Comparison of ENCODE assay signal across 36 cellular contexts in genomic region chr10:86976362-86977056, GRCh38. TPM values are rescaled to one million over a fixed set of nuclear protein-coding genes. Genes with fewer than 3 reads are reported as not detected.
"Had no signal": no experiment of that assay in that cellular context is flagged by ENCODE, and none has a peak within 500 bp of the region (broad histone marks: within the 10 kb centered on the region; RNA-seq: fewer than 3 reads in every experiment).

No MANE protein-coding gene starts in this region.

- FAIRE-seq: astrocyte, bronchial epithelial cell, colon had no signal

- DNase-seq: activated CD4-positive, alpha-beta memory T cell treated with anti-CD3 and anti-CD28 coated beads for 36 hours; activated CD4-positive, alpha-beta T cell treated with anti-CD3 and anti-CD28 coated beads for 36 hours; activated CD4-positive, alpha-beta T cell treated with anti-CD3 and anti-CD28 coated beads, Interleukin-2, amount 10 ng/mL, durations not matched to agents 24 days and 14 days; activated CD4-positive, CD25-positive, alpha-beta regulatory T cell; activated CD4-positive, CD25-positive, alpha-beta regulatory T cell treated with anti-CD3 and anti-CD28 coated beads, Interleukin-2, amount 50 U/mL, for 72 hours; activated CD8-positive, alpha-beta memory T cell treated with anti-CD3 and anti-CD28 coated beads, Interleukin-2, amount 10 ng/mL, durations not matched to agents 7 days and 5 days; activated CD8-positive, alpha-beta memory T cell treated with anti-CD3 and anti-CD28 coated beads, Interleukin-2, amount 50 U/mL, for 4 hours; activated CD8-positive, alpha-beta T cell treated with anti-CD3 and anti-CD28 coated beads, Interleukin-2, amount 10 ng/mL, durations not matched to agents 7 days and 5 days; activated gamma-delta T cell; activated naive CD4-positive, alpha-beta T cell; activated naive CD4-positive, alpha-beta T cell treated with anti-CD3 and anti-CD28 coated beads, Interleukin-2, amount 10 ng/mL, durations not matched to agents 7 days and 5 days; activated naive CD8-positive, alpha-beta T cell treated with anti-CD3 and anti-CD28 coated beads, Interleukin-2, amount 10 ng/mL, durations not matched to agents 7 days and 5 days; activated T-cell treated with anti-CD3 and anti-CD28 coated beads, Interleukin-2, amount 50 U/mL, for 1 hour; activated T-cell treated with anti-CD3 and anti-CD28 coated beads, Interleukin-2, amount 50 U/mL, for 48 hours; brain microvascular endothelial cell; cortex of kidney; dermis blood vessel endothelial cell; effector CD4-positive, alpha-beta T cell; effector memory CD8-positive, alpha-beta T cell; erythroblast; foreskin keratinocyte; gastrocnemius medialis; glutamatergic neuron; heart left ventricle had no signal

- H3K27me3 ChIP-seq: brain microvascular endothelial cell, esophagus muscularis mucosa, foreskin keratinocyte, gastrocnemius medialis, heart left ventricle had no signal

- H3K27ac Mint-ChIP-seq: activated CD4-positive, alpha-beta memory T cell treated with anti-CD3 and anti-CD28 coated beads for 36 hours; activated CD4-positive, alpha-beta T cell treated with anti-CD3 and anti-CD28 coated beads for 36 hours; activated CD4-positive, alpha-beta T cell treated with anti-CD3 and anti-CD28 coated beads, Interleukin-2, amount 10 ng/mL, durations not matched to agents 24 days and 14 days; activated CD8-positive, alpha-beta memory T cell treated with anti-CD3 and anti-CD28 coated beads, Interleukin-2, amount 10 ng/mL, durations not matched to agents 7 days and 5 days; activated CD8-positive, alpha-beta T cell treated with anti-CD3 and anti-CD28 coated beads, Interleukin-2, amount 10 ng/mL, durations not matched to agents 7 days and 5 days; activated naive CD4-positive, alpha-beta T cell treated with anti-CD3 and anti-CD28 coated beads, Interleukin-2, amount 10 ng/mL, durations not matched to agents 7 days and 5 days; activated naive CD4-positive, alpha-beta T cell treated with anti-CD3 and anti-CD28 coated beads, Interleukin-2, amount 50 U/mL, for 72 hours; activated naive CD8-positive, alpha-beta T cell treated with anti-CD3 and anti-CD28 coated beads, Interleukin-2, amount 10 ng/mL, durations not matched to agents 7 days and 5 days; activated T-helper 1 cell treated with anti-CD3 and anti-CD28 coated beads, Interleukin-12 subunit alpha, Interleukin-12 subunit beta, Interleukin-2, Interleukin-4 antibody, amounts not matched to agents 30 ng/mL and 10 ng/mL and 1 ng/mL, durations not matched to agents 14 hours and 24 hours and 36 hours; activated T-helper 2 cell treated with anti-CD3 and anti-CD28 coated beads, Interferon-gamma antibody, Interleukin-2, Interleukin-4, amounts not matched to agents 10 μg/mL and 5 μg/mL and 100 μg/mL, durations not matched to agents 14 hours and 24 hours and 36 hours; effector memory CD8-positive, alpha-beta T cell had no signal

- H3K27ac ChIP-seq: brain microvascular endothelial cell, foreskin keratinocyte had no signal

- H3K27me3 Mint-ChIP-seq: activated CD4-positive, alpha-beta memory T cell treated with anti-CD3 and anti-CD28 coated beads for 36 hours; central memory CD8-positive, alpha-beta T cell had no signal

- H3K9me3 ChIP-seq: esophagus muscularis mucosa, gastrocnemius medialis, heart left ventricle had no signal

- H3K4me3 ChIP-seq: esophagus muscularis mucosa, gastrocnemius medialis, heart left ventricle had no signal

- H3K36me3 Mint-ChIP-seq: activated CD4-positive, alpha-beta memory T cell treated with anti-CD3 and anti-CD28 coated beads for 36 hours; activated CD8-positive, alpha-beta memory T cell treated with anti-CD3 and anti-CD28 coated beads, Interleukin-2, amount 10 ng/mL, durations not matched to agents 7 days and 5 days; activated naive CD4-positive, alpha-beta T cell treated with anti-CD3 and anti-CD28 coated beads, Interleukin-2, amount 10 ng/mL, durations not matched to agents 7 days and 5 days; activated naive CD4-positive, alpha-beta T cell treated with anti-CD3 and anti-CD28 coated beads, Interleukin-2, amount 50 U/mL, for 72 hours; activated naive CD8-positive, alpha-beta T cell treated with anti-CD3 and anti-CD28 coated beads, Interleukin-2, amount 10 ng/mL, durations not matched to agents 7 days and 5 days had no signal

- ATAC-seq: activated CD4-positive, alpha-beta T cell treated with anti-CD3 and anti-CD28 coated beads for 36 hours; activated CD8-positive, alpha-beta memory T cell treated with anti-CD3 and anti-CD28 coated beads, Interleukin-2, amount 10 ng/mL, durations not matched to agents 7 days and 5 days; activated CD8-positive, alpha-beta T cell treated with anti-CD3 and anti-CD28 coated beads, Interleukin-2, amount 10 ng/mL, durations not matched to agents 7 days and 5 days; activated naive CD4-positive, alpha-beta T cell treated with anti-CD3 and anti-CD28 coated beads, Interleukin-2, amount 50 U/mL, for 72 hours; effector memory CD8-positive, alpha-beta T cell; foreskin keratinocyte; gastrocnemius medialis; heart left ventricle had no signal

- H3K4me3 Mint-ChIP-seq: activated CD4-positive, alpha-beta memory T cell treated with anti-CD3 and anti-CD28 coated beads for 36 hours; activated CD4-positive, alpha-beta T cell treated with anti-CD3 and anti-CD28 coated beads for 36 hours; activated CD4-positive, alpha-beta T cell treated with anti-CD3 and anti-CD28 coated beads, Interleukin-2, amount 10 ng/mL, durations not matched to agents 24 days and 14 days; activated CD8-positive, alpha-beta memory T cell treated with anti-CD3 and anti-CD28 coated beads, Interleukin-2, amount 10 ng/mL, durations not matched to agents 7 days and 5 days; activated CD8-positive, alpha-beta T cell treated with anti-CD3 and anti-CD28 coated beads, Interleukin-2, amount 10 ng/mL, durations not matched to agents 7 days and 5 days; activated naive CD4-positive, alpha-beta T cell treated with anti-CD3 and anti-CD28 coated beads, Interleukin-2, amount 10 ng/mL, durations not matched to agents 7 days and 5 days; activated naive CD8-positive, alpha-beta T cell treated with anti-CD3 and anti-CD28 coated beads, Interleukin-2, amount 10 ng/mL, durations not matched to agents 7 days and 5 days; activated T-helper 1 cell treated with anti-CD3 and anti-CD28 coated beads, Interleukin-12 subunit alpha, Interleukin-12 subunit beta, Interleukin-2, Interleukin-4 antibody, amounts not matched to agents 30 ng/mL and 10 ng/mL and 1 ng/mL, durations not matched to agents 14 hours and 24 hours and 36 hours; central memory CD8-positive, alpha-beta T cell; effector memory CD8-positive, alpha-beta T cell had no signal

- H3K36me3 ChIP-seq: brain microvascular endothelial cell, esophagus muscularis mucosa, gastrocnemius medialis, heart left ventricle had no signal

RNA-seq across cellular contexts. Expression of gene ADIRF, which starts 8.2 kb away (rescaled TPM):
- total RNA-seq: activated CD4-positive, alpha-beta memory T cell treated with anti-CD3 and anti-CD28 coated beads for 36 hours; activated CD4-positive, alpha-beta T cell treated with anti-CD3 and anti-CD28 coated beads for 36 hours; activated CD4-positive, alpha-beta T cell treated with anti-CD3 and anti-CD28 coated beads, Interleukin-2, amount 10 ng/mL, durations not matched to agents 24 days and 14 days; activated CD8-positive, alpha-beta memory T cell treated with anti-CD3 and anti-CD28 coated beads for 36 hours; activated CD8-positive, alpha-beta memory T cell treated with anti-CD3 and anti-CD28 coated beads, Interleukin-2, amount 10 ng/mL, durations not matched to agents 7 days and 5 days; activated CD8-positive, alpha-beta T cell treated with anti-CD3 and anti-CD28 coated beads, Interleukin-2, amount 10 ng/mL, durations not matched to agents 7 days and 5 days; activated naive CD4-positive, alpha-beta T cell treated with anti-CD3 and anti-CD28 coated beads, Interleukin-2, amount 50 U/mL, for 72 hours; activated naive CD8-positive, alpha-beta T cell treated with anti-CD3 and anti-CD28 coated beads, Interleukin-2, amount 10 ng/mL, durations not matched to agents 7 days and 5 days; activated T-helper 1 cell treated with anti-CD3 and anti-CD28 coated beads, Interleukin-12 subunit alpha, Interleukin-12 subunit beta, Interleukin-2, Interleukin-4 antibody, amounts not matched to agents 30 ng/mL and 10 ng/mL and 1 ng/mL, durations not matched to agents 14 hours and 24 hours and 36 hours; activated T-helper 2 cell treated with anti-CD3 and anti-CD28 coated beads, Interferon-gamma antibody, Interleukin-2, Interleukin-4, amounts not matched to agents 10 μg/mL and 5 μg/mL and 100 μg/mL, durations not matched to agents 14 hours and 24 hours and 36 hours; astrocyte; T-helper 1 cell treated with Interleukin-12 subunit alpha and Interleukin-12 subunit beta and Interleukin-4 antibody, amounts not matched to agents 30 ng/mL and 1 ng/mL, for 36 hours had no signal

RNA-seq across cellular contexts. Expression of gene SNCG, which starts 18.1 kb away (rescaled TPM):
- total RNA-seq: activated CD4-positive, alpha-beta memory T cell treated with anti-CD3 and anti-CD28 coated beads for 36 hours; activated CD4-positive, alpha-beta T cell treated with anti-CD3 and anti-CD28 coated beads for 36 hours; activated CD8-positive, alpha-beta memory T cell treated with anti-CD3 and anti-CD28 coated beads for 36 hours; activated CD8-positive, alpha-beta memory T cell treated with anti-CD3 and anti-CD28 coated beads, Interleukin-2, amount 10 ng/mL, durations not matched to agents 7 days and 5 days; activated CD8-positive, alpha-beta T cell treated with anti-CD3 and anti-CD28 coated beads, Interleukin-2, amount 10 ng/mL, durations not matched to agents 7 days and 5 days; activated naive CD8-positive, alpha-beta T cell treated with anti-CD3 and anti-CD28 coated beads, Interleukin-2, amount 10 ng/mL, durations not matched to agents 7 days and 5 days; activated T-helper 2 cell treated with anti-CD3 and anti-CD28 coated beads, Interferon-gamma antibody, Interleukin-2, Interleukin-4, amounts not matched to agents 10 μg/mL and 5 μg/mL and 100 μg/mL, durations not matched to agents 14 hours and 24 hours and 36 hours had no signal

RNA-seq across cellular contexts. Expression of gene MMRN2, which starts 19.1 kb away (rescaled TPM):
- total RNA-seq: activated CD4-positive, alpha-beta memory T cell treated with anti-CD3 and anti-CD28 coated beads for 36 hours; activated CD4-positive, alpha-beta T cell treated with anti-CD3 and anti-CD28 coated beads for 36 hours; activated CD4-positive, alpha-beta T cell treated with anti-CD3 and anti-CD28 coated beads, Interleukin-2, amount 10 ng/mL, durations not matched to agents 24 days and 14 days; activated CD8-positive, alpha-beta memory T cell treated with anti-CD3 and anti-CD28 coated beads for 36 hours; activated CD8-positive, alpha-beta memory T cell treated with anti-CD3 and anti-CD28 coated beads, Interleukin-2, amount 10 ng/mL, durations not matched to agents 7 days and 5 days; activated CD8-positive, alpha-beta T cell treated with anti-CD3 and anti-CD28 coated beads, Interleukin-2, amount 10 ng/mL, durations not matched to agents 7 days and 5 days; activated naive CD4-positive, alpha-beta T cell treated with anti-CD3 and anti-CD28 coated beads, Interleukin-2, amount 50 U/mL, for 72 hours; activated naive CD8-positive, alpha-beta T cell treated with anti-CD3 and anti-CD28 coated beads, Interleukin-2, amount 10 ng/mL, durations not matched to agents 7 days and 5 days; activated T-helper 1 cell treated with anti-CD3 and anti-CD28 coated beads, Interleukin-12 subunit alpha, Interleukin-12 subunit beta, Interleukin-2, Interleukin-4 antibody, amounts not matched to agents 30 ng/mL and 10 ng/mL and 1 ng/mL, durations not matched to agents 14 hours and 24 hours and 36 hours; activated T-helper 2 cell treated with anti-CD3 and anti-CD28 coated beads, Interferon-gamma antibody, Interleukin-2, Interleukin-4, amounts not matched to agents 10 μg/mL and 5 μg/mL and 100 μg/mL, durations not matched to agents 14 hours and 24 hours and 36 hours; T-helper 1 cell treated with Interleukin-12 subunit alpha and Interleukin-12 subunit beta and Interleukin-4 antibody, amounts not matched to agents 30 ng/mL and 1 ng/mL, for 36 hours had no signal

RNA-seq across cellular contexts. Expression of gene FAM25A, which starts 43.6 kb away (rescaled TPM):
- total RNA-seq: activated CD4-positive, alpha-beta memory T cell treated with anti-CD3 and anti-CD28 coated beads for 36 hours; activated CD4-positive, alpha-beta T cell treated with anti-CD3 and anti-CD28 coated beads for 36 hours; activated CD4-positive, alpha-beta T cell treated with anti-CD3 and anti-CD28 coated beads, Interleukin-2, amount 10 ng/mL, durations not matched to agents 24 days and 14 days; activated CD8-positive, alpha-beta memory T cell treated with anti-CD3 and anti-CD28 coated beads for 36 hours; activated CD8-positive, alpha-beta memory T cell treated with anti-CD3 and anti-CD28 coated beads, Interleukin-2, amount 10 ng/mL, durations not matched to agents 7 days and 5 days; activated CD8-positive, alpha-beta T cell treated with anti-CD3 and anti-CD28 coated beads, Interleukin-2, amount 10 ng/mL, durations not matched to agents 7 days and 5 days; activated naive CD4-positive, alpha-beta T cell treated with anti-CD3 and anti-CD28 coated beads, Interleukin-2, amount 50 U/mL, for 72 hours; activated naive CD8-positive, alpha-beta T cell treated with anti-CD3 and anti-CD28 coated beads, Interleukin-2, amount 10 ng/mL, durations not matched to agents 7 days and 5 days; activated T-helper 1 cell treated with anti-CD3 and anti-CD28 coated beads, Interleukin-12 subunit alpha, Interleukin-12 subunit beta, Interleukin-2, Interleukin-4 antibody, amounts not matched to agents 30 ng/mL and 10 ng/mL and 1 ng/mL, durations not matched to agents 14 hours and 24 hours and 36 hours; activated T-helper 2 cell treated with anti-CD3 and anti-CD28 coated beads, Interferon-gamma antibody, Interleukin-2, Interleukin-4, amounts not matched to agents 10 μg/mL and 5 μg/mL and 100 μg/mL, durations not matched to agents 14 hours and 24 hours and 36 hours; astrocyte; cardiac septum; cerebellum; dermis blood vessel endothelial cell; esophagus muscularis mucosa; gastrocnemius medialis; heart left ventricle; T-helper 1 cell treated with Interleukin-12 subunit alpha and Interleukin-12 subunit beta and Interleukin-4 antibody, amounts not matched to agents 30 ng/mL and 1 ng/mL, for 36 hours had no signal
- polyA plus RNA-seq: heart left ventricle had no signal
